1 cellular context compared by ENCODE assay signal in genomic region chr18:58565021-58565420, GRCh38.
TF ChIP-seq lines count a peak whose summit lies in the region.

No MANE protein-coding gene starts in this region.

TF ChIP-seq in GM12878, 131 proteins besides CTCF, POLR2A, EP300 and RAD21 (continued from another document and continues in another):
- TF ChIP-seq MEF2B (IDR thresholded peaks at IDR 0.05; ENCODE audit: partially characterized antibody, poor library complexity, severe bottlenecking) (peak; percentile 35), FOS (IDR thresholded peaks at IDR 0.05; ENCODE audit: borderline replicate concordance, extremely low read depth, insufficient read length) (no peak), ZNF207 (IDR thresholded peaks at IDR 0.05; ENCODE audit: borderline replicate concordance) (no peak), NR2C1 (IDR thresholded peaks at IDR 0.05) (no peak), IKZF2 (IDR thresholded peaks at IDR 0.05) (peak; percentile 59 to 64; a peak in 3 of 4 replicates), JUNB (IDR thresholded peaks at IDR 0.05) (no peak), NFXL1 (IDR thresholded peaks at IDR 0.05; ENCODE audit: borderline replicate concordance) (no peak), RFX5 (IDR thresholded peaks at IDR 0.05; ENCODE audit: low read depth, low read length) (no peak), CHD2 (IDR thresholded peaks at IDR 0.05; ENCODE audit: borderline replicate concordance, low read depth, low read length) (no peak), SRF (IDR thresholded peaks at IDR 0.05; ENCODE audit: low read depth in 2 of 2, low read length in 2 of 2) (no peak), PKNOX1 (IDR thresholded peaks at IDR 0.05) (0 out of 2 replicates have a peak, but pooled peaks have one; percentile 10), PBX3 (IDR thresholded peaks at IDR 0.05; ENCODE audit: insufficient replicate concordance, low read depth, low read length) (no peak), PML (IDR thresholded peaks at IDR 0.05; ENCODE audit: low read length) (0 out of 2 replicates have a peak, but pooled peaks have one; percentile 24), CREB1 (IDR thresholded peaks at IDR 0.05; ENCODE audit: low read depth) (peak; percentile 73), ETV6 (conservative IDR thresholded peaks at IDR 0.05 in 1 of 2, IDR thresholded peaks at IDR 0.05 in 1 of 2; ENCODE audit: borderline replicate concordance in 1 of 2, low read depth in 1 of 2) (peak in 1 of 2 experiments; percentile 82; a peak in 2 of 4 replicates), TCF12 (IDR thresholded peaks at IDR 0.05; ENCODE audit: low read depth, low read length) (no peak), E2F4 (IDR thresholded peaks at IDR 0.05; ENCODE audit: low read depth, low read length) (no peak), REST (IDR thresholded peaks at IDR 0.05; ENCODE audit: low read depth, low read length) (no peak), MYB (IDR thresholded peaks at IDR 0.05; ENCODE audit: borderline replicate concordance, low read depth, low read length) (no peak), PAX5 (IDR thresholded peaks at IDR 0.05; ENCODE audit: borderline replicate concordance, low read depth, low read length) (no peak), SMARCA5 (IDR thresholded peaks at IDR 0.05) (no peak), ZNF592 (IDR thresholded peaks at IDR 0.05) (no peak; the same call in 1 of the 2 replicates), SMC3 (IDR thresholded peaks at IDR 0.05; ENCODE audit: borderline replicate concordance, low read length) (peak; percentile 27; the same call in 1 of the 2 replicates), FOXK2 (IDR thresholded peaks at IDR 0.05) (no peak), BMI1 (IDR thresholded peaks at IDR 0.05; ENCODE audit: borderline replicate concordance) (no peak), SUPT20H (IDR thresholded peaks at IDR 0.05; ENCODE audit: borderline replicate concordance, control insufficient read depth, low read depth, low read length) (no peak), ZBTB11 (CRISPR knock-in tag; IDR thresholded peaks at IDR 0.05) (no peak), RCOR1 (conservative IDR thresholded peaks at IDR 0.05; ENCODE audit: low read depth, low read length) (no peak), SKIL (IDR thresholded peaks at IDR 0.05; ENCODE audit: low read depth, poor library complexity, severe bottlenecking) (no peak), TCF3 (IDR thresholded peaks at IDR 0.05; ENCODE audit: borderline replicate concordance, insufficient read depth, low read depth, low read length) (no peak), ATF2 (IDR thresholded peaks at IDR 0.05; ENCODE audit: low read length) (peak; percentile 82), DPF2 (IDR thresholded peaks at IDR 0.05) (peak; percentile 38; the same call in 1 of the 2 replicates), ZBTB33 (IDR thresholded peaks at IDR 0.05) (no peak), RELA (IDR thresholded peaks at IDR 0.05; ENCODE audit: borderline replicate concordance, partially characterized antibody) (no peak)
